Comparison of ENCODE assay signal across 1 cellular context in the genomic region with DNA sequence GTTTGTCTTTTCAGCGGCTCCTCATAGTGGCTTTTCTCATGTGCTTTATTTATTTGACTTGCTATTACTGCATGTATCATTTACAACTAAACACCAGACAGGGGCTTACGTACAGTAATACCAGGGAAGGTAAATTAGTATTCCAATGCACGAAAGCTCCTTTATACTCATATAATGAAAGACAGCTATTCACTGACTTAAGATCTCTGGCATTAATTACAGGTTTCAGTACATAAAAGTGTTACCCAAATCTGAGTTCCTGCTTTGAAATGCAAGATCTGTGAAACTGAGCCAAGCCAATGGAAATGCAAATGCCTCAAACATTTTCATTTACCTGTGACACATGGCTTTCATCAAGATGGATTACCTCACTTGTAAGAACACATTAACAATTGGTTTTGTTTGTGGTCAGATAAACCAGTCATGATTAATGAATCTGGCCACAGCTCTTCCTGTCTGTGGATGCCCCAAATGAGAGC.
TF ChIP-seq lines count a peak whose summit lies in the region.

No MANE protein-coding gene starts in this region.

TF ChIP-seq in GM12878, 131 proteins besides CTCF, POLR2A, EP300 and RAD21 (continued from another document):
- no peak for TF ChIP-seq SIX5 (IDR thresholded peaks at IDR 0.05; ENCODE audit: low read depth, low read length, severe bottlenecking)
- no peak for TF ChIP-seq NFXL1 (IDR thresholded peaks at IDR 0.05; ENCODE audit: borderline replicate concordance)
- no peak for TF ChIP-seq TCF7 (IDR thresholded peaks at IDR 0.05; ENCODE audit: borderline replicate concordance)
- TF ChIP-seq BRCA1 (IDR thresholded peaks at IDR 0.05; ENCODE audit: low read depth, low read length): no peak
TF ChIP-seq in GM12878: peak in this region for 3.
